Comparison of ENCODE assay signal across 10 cellular contexts in genomic region chr6:160461641-160462040, GRCh38.
DNase-seq lines count a peak whose midpoint lies in the region; ATAC-seq and TF ChIP-seq lines count a peak whose summit lies in the region.
"Had no signal": no experiment of that assay in that cellular context is flagged by ENCODE, and none has a peak within 500 bp of the region (broad histone marks: within the 10 kb centered on the region; RNA-seq: fewer than 3 reads in every experiment).

No MANE protein-coding gene starts in this region.

- H3K27ac Mint-ChIP-seq in activated CD8-positive, alpha-beta memory T cell treated with anti-CD3 and anti-CD28 coated beads, Interleukin-2, amount 10 ng/mL, durations not matched to agents 7 days and 5 days: peak overlapping the region; percentile 61
- peak overlapping the region; percentile 85 for H3K27ac Mint-ChIP-seq in central memory CD8-positive, alpha-beta T cell (ENCODE audit: low read depth)
- H3K27ac Mint-ChIP-seq: nephron had no signal

- CTCF ChIA-PET in activated CD8-positive, alpha-beta memory T cell treated with anti-CD3 and anti-CD28 coated beads, Interleukin-2, amount 10 ng/mL, durations not matched to agents 7 days and 5 days (lab: Charles Lee): interaction anchor here (1.1 kb wide), 1 partner anchor 671 kb away, joined by 3 read pairs; the partner anchor contains the start of gene MRPL18

- H3K79me2 ChIP-seq in osteoblast (ENCODE audit: insufficient read depth, low read length): no peaks in the 10 kb centered on the region

- TF ChIP-seq CTCF in osteoblast (IDR thresholded peaks at IDR 0.05; ENCODE audit: extremely low read depth, low read depth, low read length) (no peak), WERI-Rb-1 (IDR thresholded peaks at IDR 0.05; ENCODE audit: low read depth, low read length) (no peak)

- H4K20me1 ChIP-seq in osteoblast (ENCODE audit: insufficient read depth, low read length): no peaks in the 10 kb centered on the region

- H3K9me3 Mint-ChIP-seq in activated CD8-positive, alpha-beta memory T cell treated with anti-CD3 and anti-CD28 coated beads, Interleukin-2, amount 10 ng/mL, durations not matched to agents 7 days and 5 days (ENCODE audit: low read depth): peaks cover 27% of the 10 kb centered on the region
- H3K9me3 Mint-ChIP-seq in central memory CD8-positive, alpha-beta T cell: no peaks in the 10 kb centered on the region

- no peaks in the 10 kb centered on the region for H3K36me3 ChIP-seq in osteoblast (ENCODE audit: insufficient read depth, low read length)
- H3K36me3 ChIP-seq in WERI-Rb-1: no peaks in the 10 kb centered on the region

- H3K4me3 Mint-ChIP-seq in activated CD8-positive, alpha-beta memory T cell treated with anti-CD3 and anti-CD28 coated beads, Interleukin-2, amount 10 ng/mL, durations not matched to agents 7 days and 5 days: no peak overlapping the region
- peak overlapping the region; percentile 61 for H3K4me3 Mint-ChIP-seq in central memory CD8-positive, alpha-beta T cell
- H3K4me3 Mint-ChIP-seq: nephron had no signal

- ATAC-seq in activated CD8-positive, alpha-beta memory T cell treated with anti-CD3 and anti-CD28 coated beads, Interleukin-2, amount 10 ng/mL, durations not matched to agents 7 days and 5 days: no peak
- ATAC-seq in central memory CD8-positive, alpha-beta T cell (replicated peaks; ENCODE audit: extremely low read depth, poor library complexity, severe bottlenecking): no peak
- ATAC-seq in HG02870 (IDR thresholded peaks at IDR 0.05; ENCODE audit: unreplicated experiment): no peak

- H3K4me2 ChIP-seq in osteoblast (ENCODE audit: insufficient read depth, low read length): peak overlapping the region; percentile 10

- H3K4me1 Mint-ChIP-seq in activated CD8-positive, alpha-beta memory T cell treated with anti-CD3 and anti-CD28 coated beads, Interleukin-2, amount 10 ng/mL, durations not matched to agents 7 days and 5 days: peaks cover 51% of the 10 kb centered on the region
- peaks cover 73% of the 10 kb centered on the region for H3K4me1 Mint-ChIP-seq in central memory CD8-positive, alpha-beta T cell
- H3K4me1 Mint-ChIP-seq: nephron had no signal

- H3K4me1 ChIP-seq in osteoblast (ENCODE audit: insufficient read depth, low read length): peaks cover 14% of the 10 kb centered on the region

- H3K4me3 ChIP-seq in osteoblast (ENCODE audit: insufficient read depth, low read length) (no peak overlapping the region), WERI-Rb-1 (ENCODE audit: low read depth, low read length) (no peak overlapping the region)

- peak; percentile 40 for DNase-seq in activated CD8-positive, alpha-beta memory T cell treated with anti-CD3 and anti-CD28 coated beads, Interleukin-2, amount 10 ng/mL, durations not matched to agents 7 days and 5 days
- no peak for DNase-seq in activated CD8-positive, alpha-beta memory T cell treated with anti-CD3 and anti-CD28 coated beads, Interleukin-2, amount 50 U/mL, for 48 hours
- DNase-seq in RPMI7951 (ENCODE audit: low read depth) (peak; percentile 44), osteoblast (ENCODE audit: insufficient read length, low spot score, missing footprints) (no peak), NCI-H774 (lab: John Stamatoyannopoulos, UW) (no peak), WERI-Rb-1 (no peak)
- no peak for DNase-seq in central memory CD8-positive, alpha-beta T cell (ENCODE audit: low spot score in 2 of 2)
- DNase-seq: ACHN had no signal

- H3K27me3 ChIP-seq in osteoblast (ENCODE audit: insufficient read depth, low read length): no peaks in the 10 kb centered on the region
- peaks cover 45% of the 10 kb centered on the region for H3K27me3 ChIP-seq in WERI-Rb-1 (ENCODE audit: insufficient read depth, low read depth, severe bottlenecking)

- H3K27me3 Mint-ChIP-seq in activated CD8-positive, alpha-beta memory T cell treated with anti-CD3 and anti-CD28 coated beads, Interleukin-2, amount 10 ng/mL, durations not matched to agents 7 days and 5 days: peaks cover 6% of the 10 kb centered on the region
- no peaks in the 10 kb centered on the region for H3K27me3 Mint-ChIP-seq in central memory CD8-positive, alpha-beta T cell

- H2AFZ ChIP-seq in osteoblast (ENCODE audit: low read length): no peak overlapping the region

- H3K36me3 Mint-ChIP-seq in activated CD8-positive, alpha-beta memory T cell treated with anti-CD3 and anti-CD28 coated beads, Interleukin-2, amount 10 ng/mL, durations not matched to agents 7 days and 5 days: peaks cover 75% of the 10 kb centered on the region
- H3K36me3 Mint-ChIP-seq in central memory CD8-positive, alpha-beta T cell (ENCODE audit: insufficient read depth): peaks cover 4% of the 10 kb centered on the region

- no peaks in the 10 kb centered on the region for H3K9me3 ChIP-seq in osteoblast (ENCODE audit: low read depth, low read length)
- H3K9me3 ChIP-seq in WERI-Rb-1 (ENCODE audit: severe bottlenecking): no peaks in the 10 kb centered on the region

- H3K27ac ChIP-seq in osteoblast (ENCODE audit: low read depth, low read length) (no peak overlapping the region), WERI-Rb-1 (no peak overlapping the region)

Comparison
In these comparisons a context has a peak if more than half of its experiments do, and no peak if none do; other contexts are left out.
1. DNase-seq: peak in activated CD8-positive, alpha-beta memory T cell treated with anti-CD3 and anti-CD28 coated beads, Interleukin-2, amount 10 ng/mL, durations not matched to agents 7 days and 5 days (single experiment) and RPMI7951 (single experiment); none in activated CD8-positive, alpha-beta memory T cell treated with anti-CD3 and anti-CD28 coated beads, Interleukin-2, amount 50 U/mL, for 48 hours (single experiment), central memory CD8-positive, alpha-beta T cell (0 of 2), osteoblast (single experiment), NCI-H774 (single experiment) and WERI-Rb-1 (single experiment).